ENCODE assay signal across 23 cellular contexts in genomic region chr22:35264986-35265385, GRCh38. TPM values are rescaled to one million over a fixed set of nuclear protein-coding genes. Genes with fewer than 3 reads are reported as not detected.
DNase-seq lines count a peak whose midpoint lies in the region; ATAC-seq and TF ChIP-seq lines count a peak whose summit lies in the region.
"Had no signal": no experiment of that assay in that cellular context is flagged by ENCODE, and none has a peak within 500 bp of the region (broad histone marks: within the 10 kb centered on the region; RNA-seq: fewer than 3 reads in every experiment).

No MANE protein-coding gene starts in this region.

- intact Hi-C loops in MCF 10A (cut with micrococcal nuclease), result no loop called here
- intact Hi-C loops in breast epithelium (cut with DNase I; ENCODE audit: low total_unique reads), result no loop called here
- intact Hi-C loops in mammary epithelial cell (cut with micrococcal nuclease), result no loop called here

- 88% methylated on average over 7 of the region's 7 CpGs for WGBS in mammary epithelial cell (ENCODE audit: low coverage, missing lambda C conversion rate)

- DNase-seq in MCF 10A (ENCODE audit: unreplicated experiment) (no peak), breast epithelium (ENCODE audit: low spot score in 2 of 2) (no peak), HFFc6 (no peak), mammary epithelial cell (no peak), AML-193 (lab: John Stamatoyannopoulos, UW) (no peak), erythroblast (lab: John Stamatoyannopoulos, UW) (no peak)
- no peak for DNase-seq in stimulated activated effector memory CD8-positive, alpha-beta T cell treated with anti-CD3 and anti-CD28 coated beads, Interleukin-12 subunit alpha, Interleukin-12 subunit beta, amount 100 ng/mL, for 72 hours (ENCODE audit: low spot score in 2 of 2)
- DNase-seq: CD4-positive, alpha-beta memory T cell; DMS153; GDM1; GOT3; HCEC 1CT; KG1; NCI-H1105; NCI-H2029 treated with DMSO at 0.1 percent for 48 hours; NCI-H345; NCI-H524; NCI-H774; NK-92 treated with Interleukin-12 subunit alpha and Interleukin-12 subunit beta, amount 100 ng/mL, for 24 hours; SHP77 treated with DMSO at 0.1 percent for 48 hours had no signal

- H3K36me3 ChIP-seq in breast epithelium, result no peaks in the 10 kb centered on the region
- H3K36me3 ChIP-seq in mammary epithelial cell (ENCODE audit: insufficient read depth, low read length), result peaks cover 33% of the 10 kb centered on the region

- dilution Hi-C loops in mammary epithelial cell (cut with HindIII; ENCODE audit: low sequenced_read_pairs), result no loop called here

- H3K4me3 Mint-ChIP-seq in MCF 10A (ENCODE audit: unreplicated experiment) (no peak overlapping the region), HFFc6 (no peak overlapping the region)
- H3K4me3 Mint-ChIP-seq in stimulated activated effector memory CD8-positive, alpha-beta T cell treated with anti-CD3 and anti-CD28 coated beads, Interleukin-12 subunit alpha, Interleukin-12 subunit beta, amount 100 ng/mL, for 72 hours, result no peak overlapping the region

- H3K27ac Mint-ChIP-seq in MCF 10A (ENCODE audit: low read depth, unreplicated experiment) (peak overlapping the region; percentile 4), HFFc6 (peak overlapping the region; percentile 13; the same call in 1 of the 2 replicates)
- H3K27ac Mint-ChIP-seq in stimulated activated effector memory CD8-positive, alpha-beta T cell treated with anti-CD3 and anti-CD28 coated beads, Interleukin-12 subunit alpha, Interleukin-12 subunit beta, amount 100 ng/mL, for 72 hours, result peak overlapping the region; percentile 40

- H3K4me2 ChIP-seq in mammary epithelial cell (ENCODE audit: insufficient read depth, low read depth, low read length), result no peak overlapping the region
- H3K4me2 ChIP-seq: BLaER1 had no signal

- H3K27me3 Mint-ChIP-seq in MCF 10A (ENCODE audit: insufficient read depth, unreplicated experiment) (no peaks in the 10 kb centered on the region), HFFc6 (ENCODE audit: insufficient read depth) (0 out of 2 replicates have a peak, but pooled peaks cover 3% of the 10 kb centered on the region)
- H3K27me3 Mint-ChIP-seq: CD4-positive, alpha-beta memory T cell had no signal

- H3K4me1 Mint-ChIP-seq in MCF 10A (ENCODE audit: insufficient read depth, unreplicated experiment) (peaks cover 5% of the 10 kb centered on the region), HFFc6 (ENCODE audit: low read depth) (peaks cover 6% of the 10 kb centered on the region)
- peaks cover 28% of the 10 kb centered on the region for H3K4me1 Mint-ChIP-seq in stimulated activated effector memory CD8-positive, alpha-beta T cell treated with anti-CD3 and anti-CD28 coated beads, Interleukin-12 subunit alpha, Interleukin-12 subunit beta, amount 100 ng/mL, for 72 hours

- H3K79me2 ChIP-seq in mammary epithelial cell (ENCODE audit: insufficient read depth, low read length), result peaks cover 61% of the 10 kb centered on the region

- H3K4me3 ChIP-seq in breast epithelium (no peak overlapping the region), mammary epithelial cell (replicated peaks in 1 of 3; ENCODE audit: insufficient read depth in 1 of 3, low read depth in 2 of 3, low read length in 3 of 3) (no peak overlapping the region)
- H3K4me3 ChIP-seq: BLaER1, SK-N-MC had no signal

- POLR2A ChIA-PET in MCF 10A (lab: Yijun Ruan, JAX), result no interaction called here

- no peak overlapping the region for H2AFZ ChIP-seq in mammary epithelial cell (ENCODE audit: low read depth, low read length)

- H3K27me3 ChIP-seq in breast epithelium (no peaks in the 10 kb centered on the region), mammary epithelial cell (ENCODE audit: insufficient read depth, low read length) (no peaks in the 10 kb centered on the region)
- H3K27me3 ChIP-seq: BLaER1 had no signal

- no peaks in the 10 kb centered on the region for H3K4me1 ChIP-seq in breast epithelium
- no peaks in the 10 kb centered on the region for H3K4me1 ChIP-seq in mammary epithelial cell (ENCODE audit: insufficient read depth, low read length)

- TF ChIP-seq POLR2A in breast epithelium (IDR thresholded peaks at IDR 0.05) (no peak), erythroblast (IDR thresholded peaks at IDR 0.05; ENCODE audit: low read length) (no peak)

- H3K9ac ChIP-seq in mammary epithelial cell (ENCODE audit: insufficient read depth, low read length), result no peak overlapping the region
- H3K9ac ChIP-seq: BLaER1 had no signal

- in situ Hi-C loops in mammary epithelial cell (cut with MboI; ENCODE audit: low sequenced_read_pairs in 2 of 2), result no loop called here

- CTCF ChIA-PET in MCF 10A (lab: Yijun Ruan, JAX), result no interaction called here
- CTCF ChIA-PET in mammary epithelial cell (lab: Charles Lee; ENCODE audit: low non-redundant PET), result no interaction called here

- no peak overlapping the region for H3K27ac ChIP-seq in breast epithelium
- H3K27ac ChIP-seq in mammary epithelial cell (ENCODE audit: insufficient read depth, low read depth, low read length), result no peak overlapping the region
- H3K27ac ChIP-seq: BLaER1, RWPE1, SK-N-MC had no signal

- no peaks in the 10 kb centered on the region for H4K20me1 ChIP-seq in mammary epithelial cell (ENCODE audit: insufficient read depth, low read length)

- ATAC-seq in stimulated activated effector memory CD8-positive, alpha-beta T cell treated with anti-CD3 and anti-CD28 coated beads, Interleukin-12 subunit alpha, Interleukin-12 subunit beta, amount 100 ng/mL, for 72 hours, result no peak

- no peak for TF ChIP-seq CTCF in MCF 10A (IDR thresholded peaks at IDR 0.05; ENCODE audit: unreplicated experiment)
- TF ChIP-seq CTCF in breast epithelium (IDR thresholded peaks at IDR 0.05), result no peak
- no peak for TF ChIP-seq CTCF in HFFc6 (IDR thresholded peaks at IDR 0.05)
- no peak for TF ChIP-seq CTCF in mammary epithelial cell (conservative IDR thresholded peaks at IDR 0.05 in 1 of 2, IDR thresholded peaks at IDR 0.05 in 1 of 2; ENCODE audit: extremely low read depth in 1 of 2, insufficient read depth in 1 of 2, low read depth in 1 of 2, low read length in 2 of 2)

- H3K9me3 Mint-ChIP-seq in MCF 10A (ENCODE audit: unreplicated experiment) (no peaks in the 10 kb centered on the region), HFFc6 (no peaks in the 10 kb centered on the region)
- no peaks in the 10 kb centered on the region for H3K9me3 Mint-ChIP-seq in stimulated activated effector memory CD8-positive, alpha-beta T cell treated with anti-CD3 and anti-CD28 coated beads, Interleukin-12 subunit alpha, Interleukin-12 subunit beta, amount 100 ng/mL, for 72 hours
- H3K9me3 Mint-ChIP-seq: CD4-positive, alpha-beta memory T cell had no signal

- no peaks in the 10 kb centered on the region for H3K9me3 ChIP-seq in breast epithelium
- H3K9me3 ChIP-seq in mammary epithelial cell (replicated peaks; ENCODE audit: insufficient read depth, low read length), result no peaks in the 10 kb centered on the region
- H3K9me3 ChIP-seq: BLaER1 had no signal

- BruUV-seq in MCF 10A (replicated peaks; lab: Mats Ljungman, UMichigan) (no TSS peak), mammary epithelial cell (replicated peaks; lab: Mats Ljungman, UMichigan) (TSS peak; percentile 5)

- peaks cover 84% of the 10 kb centered on the region for H3K36me3 Mint-ChIP-seq in MCF 10A (ENCODE audit: insufficient read depth, unreplicated experiment)
- H3K36me3 Mint-ChIP-seq in HFFc6 (ENCODE audit: low read depth), result peaks cover 33% of the 10 kb centered on the region
- peaks cover 90% of the 10 kb centered on the region for H3K36me3 Mint-ChIP-seq in stimulated activated effector memory CD8-positive, alpha-beta T cell treated with anti-CD3 and anti-CD28 coated beads, Interleukin-12 subunit alpha, Interleukin-12 subunit beta, amount 100 ng/mL, for 72 hours

RNA-seq across cellular contexts. Expression of gene HMGXB4, which starts 7.7 kb away (rescaled TPM):
- total RNA-seq in MCF 10A (2022) (27.2 and 30.2 TPM in 2 replicates), breast epithelium (10 to 100 TPM; 12.8 to 28.5 (median 26.2) TPM), mammary epithelial cell (10 to 100 TPM; 10.8 to 22.2 TPM)
- total RNA-seq in HFFc6 (2021; fragmentation: NEBNext Ultra II Directional; extraction: Animal tissue kit (Norgen Biotek cat#: 25700)), result 10 to 100 TPM; 20.2 to 26.0 (median 24.4) TPM
- 14.6 TPM for polyA plus RNA-seq in mammary epithelial cell
- polyA minus RNA-seq in mammary epithelial cell, result 26.2 TPM

RNA-seq across cellular contexts. Expression of gene TOM1, which starts 34.7 kb away (rescaled TPM):
- total RNA-seq in MCF 10A (2022) (28.2 and 41.9 TPM in 2 replicates), breast epithelium (100 to 1,000 TPM in 2 of 3 donors, 10 to 100 TPM in 1; 85.6 to 106 (median 105) TPM), mammary epithelial cell (10 to 100 TPM; 19.7 to 30.0 TPM)
- 10 to 100 TPM; 34.2 to 47.2 (median 44.6) TPM for total RNA-seq in HFFc6 (2021; fragmentation: NEBNext Ultra II Directional; extraction: Animal tissue kit (Norgen Biotek cat#: 25700))
- polyA plus RNA-seq in mammary epithelial cell, result 20.1 TPM
- 18.7 TPM for polyA minus RNA-seq in mammary epithelial cell
